Comparison of ENCODE assay signal across 23 cellular contexts in genomic region chr5:147836439-147836838, GRCh38. TPM values are rescaled to one million over a fixed set of nuclear protein-coding genes. Genes with fewer than 3 reads are reported as not detected.
DNase-seq lines count a peak whose midpoint lies in the region; ATAC-seq and TF ChIP-seq lines count a peak whose summit lies in the region.
"Had no signal": no experiment of that assay in that cellular context is flagged by ENCODE, and none has a peak within 500 bp of the region (broad histone marks: within the 10 kb centered on the region; RNA-seq: fewer than 3 reads in every experiment).

No MANE protein-coding gene starts in this region.

- H3K4me3 ChIP-seq in Caco-2 (ENCODE audit: low read depth, low read length) (no peak overlapping the region), mucosa of stomach (ENCODE audit: low read length) (no peak overlapping the region)
- H3K4me3 ChIP-seq: GM23338, PC-9 had no signal

- H3K27ac Mint-ChIP-seq in Caco-2 (ENCODE audit: unreplicated experiment): peak overlapping the region; percentile 48
- H3K27ac Mint-ChIP-seq in activated T-helper 1 cell treated with anti-CD3 and anti-CD28 coated beads, Interleukin-12 subunit alpha, Interleukin-12 subunit beta, Interleukin-2, Interleukin-4 antibody, amounts not matched to agents 30 ng/mL and 10 ng/mL and 1 ng/mL, durations not matched to agents 14 hours and 24 hours and 36 hours: no peak overlapping the region
- H3K27ac Mint-ChIP-seq: GM23338, IgD-negative memory B cell had no signal

- peak overlapping the region; percentile 22 for H3K9ac ChIP-seq in mucosa of stomach (ENCODE audit: low read length)

- POLR2A ChIA-PET in Caco-2 (lab: Charles Lee): no interaction called here

- H3K27me3 Mint-ChIP-seq in Caco-2 (ENCODE audit: insufficient read depth, unreplicated experiment): no peaks in the 10 kb centered on the region
- peaks cover 7% of the 10 kb centered on the region for H3K27me3 Mint-ChIP-seq in activated T-helper 1 cell treated with anti-CD3 and anti-CD28 coated beads, Interleukin-12 subunit alpha, Interleukin-12 subunit beta, Interleukin-2, Interleukin-4 antibody, amounts not matched to agents 30 ng/mL and 10 ng/mL and 1 ng/mL, durations not matched to agents 14 hours and 24 hours and 36 hours (ENCODE audit: insufficient read depth)

- no TSS peak for BruUV-seq in Caco-2 (replicated peaks; lab: Mats Ljungman, UMichigan)

- no peaks in the 10 kb centered on the region for H3K27me3 ChIP-seq in Caco-2 (replicated peaks; ENCODE audit: control insufficient read depth, insufficient read depth, low read length)
- H3K27me3 ChIP-seq in mucosa of stomach (ENCODE audit: control insufficient read depth, insufficient read depth, low read length): no peaks in the 10 kb centered on the region

- H3K36me3 Mint-ChIP-seq in Caco-2 (ENCODE audit: insufficient read depth, unreplicated experiment): peaks cover 9% of the 10 kb centered on the region
- no peaks in the 10 kb centered on the region for H3K36me3 Mint-ChIP-seq in activated T-helper 1 cell treated with anti-CD3 and anti-CD28 coated beads, Interleukin-12 subunit alpha, Interleukin-12 subunit beta, Interleukin-2, Interleukin-4 antibody, amounts not matched to agents 30 ng/mL and 10 ng/mL and 1 ng/mL, durations not matched to agents 14 hours and 24 hours and 36 hours (ENCODE audit: low read depth)
- H3K36me3 Mint-ChIP-seq: IgD-negative memory B cell had no signal

- peak overlapping the region; percentile 2 for H3K4me3 Mint-ChIP-seq in Caco-2 (ENCODE audit: unreplicated experiment)
- no peak overlapping the region for H3K4me3 Mint-ChIP-seq in activated T-helper 1 cell treated with anti-CD3 and anti-CD28 coated beads, Interleukin-12 subunit alpha, Interleukin-12 subunit beta, Interleukin-2, Interleukin-4 antibody, amounts not matched to agents 30 ng/mL and 10 ng/mL and 1 ng/mL, durations not matched to agents 14 hours and 24 hours and 36 hours
- H3K4me3 Mint-ChIP-seq: GM23338, IgD-negative memory B cell had no signal

- H3K4me1 ChIP-seq in Caco-2 (peaks cover 76% of the 10 kb centered on the region), mucosa of stomach (ENCODE audit: control insufficient read depth, insufficient read depth, low read length) (peaks cover 22% of the 10 kb centered on the region)
- H3K4me1 ChIP-seq: BE2C had no signal

- no peaks in the 10 kb centered on the region for H3K36me3 ChIP-seq in Caco-2 (ENCODE audit: control insufficient read depth, insufficient read depth, low read length)
- no peaks in the 10 kb centered on the region for H3K36me3 ChIP-seq in mucosa of stomach (ENCODE audit: control insufficient read depth, insufficient read depth, low read length)
- H3K36me3 ChIP-seq: BE2C had no signal

- H3K9me3 ChIP-seq in Caco-2 (peaks cover 14% of the 10 kb centered on the region), mucosa of stomach (ENCODE audit: control insufficient read depth, low read length) (no peaks in the 10 kb centered on the region)
- H3K9me3 ChIP-seq: BE2C had no signal

- TF ChIP-seq CTCF in Caco-2 (IDR thresholded peaks at IDR 0.05; ENCODE audit: insufficient read depth in 1 of 2, low read depth in 1 of 2, low read length in 1 of 2, severe bottlenecking in 1 of 2, unreplicated experiment in 1 of 2): no peak

- DNase-seq in Caco-2 (no peak), SW480 (ENCODE audit: low spot score) (peak; percentile 29), fibroblast of peridontal ligament (ENCODE audit: extremely low read depth) (peak; percentile 10), hypothalamus (lab: John Stamatoyannopoulos, UW) (no peak), foreskin melanocyte (no peak)
- DNase-seq in activated T-helper 1 cell treated with anti-CD3 and anti-CD28 coated beads, Interleukin-12 subunit alpha, Interleukin-12 subunit beta, Interleukin-2, Interleukin-4 antibody, amounts not matched to agents 30 ng/mL and 10 ng/mL and 1 ng/mL, durations not matched to agents 14 hours and 24 hours and 36 hours (ENCODE audit: low spot score): no peak
- DNase-seq: BE2C, HCEC 1CT, Karpas-422, NCI-H1417, NCI-H187, NCI-H446 treated with DMSO at 0.1 percent for 48 hours, NCI-H526 treated with DMSO at 0.1 percent for 48 hours, PC-9, RPMI8226, SHP77 had no signal

- no peak for ATAC-seq in GM19463 (IDR thresholded peaks at IDR 0.05; ENCODE audit: unreplicated experiment)
- ATAC-seq: GM23338 had no signal

- no peaks in the 10 kb centered on the region for H3K9me3 Mint-ChIP-seq in Caco-2 (ENCODE audit: unreplicated experiment)
- H3K9me3 Mint-ChIP-seq in activated T-helper 1 cell treated with anti-CD3 and anti-CD28 coated beads, Interleukin-12 subunit alpha, Interleukin-12 subunit beta, Interleukin-2, Interleukin-4 antibody, amounts not matched to agents 30 ng/mL and 10 ng/mL and 1 ng/mL, durations not matched to agents 14 hours and 24 hours and 36 hours: no peaks in the 10 kb centered on the region
- H3K9me3 Mint-ChIP-seq: GM23338 had no signal

- CTCF ChIA-PET in Caco-2 (lab: Charles Lee): no interaction called here

- intact Hi-C loops in Caco-2 (cut with micrococcal nuclease; ENCODE audit: unreplicated experiment): loop anchor here (5.0 to 10.0 kb wide), 4 partner anchors 169 to 556 kb away; no protein-coding TSS in a partner anchor
- intact Hi-C loops in activated T-helper 1 cell treated with anti-CD3 and anti-CD28 coated beads, Interleukin-12 subunit alpha, Interleukin-12 subunit beta, Interleukin-2, Interleukin-4 antibody, amounts not matched to agents 30 ng/mL and 10 ng/mL and 1 ng/mL, durations not matched to agents 14 hours and 24 hours and 36 hours (cut with micrococcal nuclease): no loop called here

- peaks cover 58% of the 10 kb centered on the region for H3K4me1 Mint-ChIP-seq in Caco-2 (ENCODE audit: low read depth, unreplicated experiment)
- H3K4me1 Mint-ChIP-seq in activated T-helper 1 cell treated with anti-CD3 and anti-CD28 coated beads, Interleukin-12 subunit alpha, Interleukin-12 subunit beta, Interleukin-2, Interleukin-4 antibody, amounts not matched to agents 30 ng/mL and 10 ng/mL and 1 ng/mL, durations not matched to agents 14 hours and 24 hours and 36 hours (ENCODE audit: low read depth): no peaks in the 10 kb centered on the region
- H3K4me1 Mint-ChIP-seq: GM23338 had no signal

RNA-seq across cellular contexts. Expression of gene SPINK1, which starts 5.0 kb away (rescaled TPM):
- 1,526 and 1,916 TPM in 2 replicates for total RNA-seq in Caco-2 (2022)
- not detected in 2 replicates for total RNA-seq in activated T-helper 1 cell treated with anti-CD3 and anti-CD28 coated beads, Interleukin-12 subunit alpha, Interleukin-12 subunit beta, Interleukin-2, Interleukin-4 antibody, amounts not matched to agents 30 ng/mL and 10 ng/mL and 1 ng/mL, durations not matched to agents 14 hours and 24 hours and 36 hours
- total RNA-seq: A673, G401, GM23338, M059J, PC-9 had no signal

RNA-seq across cellular contexts. Expression of gene SCGB3A2, which starts 42.1 kb away (rescaled TPM):
- not detected in 2 replicates for total RNA-seq in Caco-2 (2022)
- not detected in 2 replicates for total RNA-seq in activated T-helper 1 cell treated with anti-CD3 and anti-CD28 coated beads, Interleukin-12 subunit alpha, Interleukin-12 subunit beta, Interleukin-2, Interleukin-4 antibody, amounts not matched to agents 30 ng/mL and 10 ng/mL and 1 ng/mL, durations not matched to agents 14 hours and 24 hours and 36 hours
- total RNA-seq: A673, G401, M059J, PC-9 had no signal

RNA-seq across cellular contexts. Expression of gene JAKMIP2, which starts 53.9 kb away (rescaled TPM):
- total RNA-seq in Caco-2 (2022): 0.58 and 1.2 TPM in 2 replicates
- total RNA-seq in activated T-helper 1 cell treated with anti-CD3 and anti-CD28 coated beads, Interleukin-12 subunit alpha, Interleukin-12 subunit beta, Interleukin-2, Interleukin-4 antibody, amounts not matched to agents 30 ng/mL and 10 ng/mL and 1 ng/mL, durations not matched to agents 14 hours and 24 hours and 36 hours: 1.1 TPM in 2 replicates
- total RNA-seq: G401, PC-9 had no signal

Comparison
In these comparisons a context has a peak if more than half of its experiments do, and no peak if none do; other contexts are left out.
1. DNase-seq: peak in SW480 (single experiment) and fibroblast of peridontal ligament (single experiment); none in Caco-2 (0 of 2), activated T-helper 1 cell treated with anti-CD3 and anti-CD28 coated beads, Interleukin-12 subunit alpha, Interleukin-12 subunit beta, Interleukin-2, Interleukin-4 antibody, amounts not matched to agents 30 ng/mL and 10 ng/mL and 1 ng/mL, durations not matched to agents 14 hours and 24 hours and 36 hours (single experiment), hypothalamus (0 of 51) and foreskin melanocyte (single experiment).
2. RNA of gene SPINK1, which starts 5.0 kb away (total RNA-seq): 1,526 to 1,916 TPM in Caco-2; not detected in activated T-helper 1 cell treated with anti-CD3 and anti-CD28 coated beads, Interleukin-12 subunit alpha, Interleukin-12 subunit beta, Interleukin-2, Interleukin-4 antibody, amounts not matched to agents 30 ng/mL and 10 ng/mL and 1 ng/mL, durations not matched to agents 14 hours and 24 hours and 36 hours; every median in the first group is over 1,000 times any median in the second.